ENCODE assay signal across 15 cellular contexts in genomic region chr19:46911456-46911855, GRCh38. TPM values are rescaled to one million over a fixed set of nuclear protein-coding genes. Genes with fewer than 3 reads are reported as not detected.
A peak's percentile ranks its signal among the peaks of the same experiment; 100 is the strongest.
DNase-seq lines count a peak whose midpoint lies in the region; ATAC-seq and TF ChIP-seq lines count a peak whose summit lies in the region.
"Had no signal": no experiment of that assay in that cellular context is flagged by ENCODE, and none has a peak within 500 bp of the region (broad histone marks: within the 10 kb centered on the region; RNA-seq: fewer than 3 reads in every experiment).

No MANE protein-coding gene starts in this region.

- H3K79me2 ChIP-seq in OCI-LY1 (ENCODE audit: insufficient read depth, low read length) (peaks cover 89% of the 10 kb centered on the region), neural progenitor cell (ENCODE audit: low read depth) (peaks cover 99% of the 10 kb centered on the region)

- no peaks in the 10 kb centered on the region for H3F3A ChIP-seq in OCI-LY1 (ENCODE audit: insufficient read depth, low read length)
- no peaks in the 10 kb centered on the region for H3F3A ChIP-seq in neural progenitor cell (ENCODE audit: low read depth)

- H3K9me2 ChIP-seq in OCI-LY1 (ENCODE audit: low read depth, low read length): no peaks in the 10 kb centered on the region

- TF ChIP-seq CTCF in OCI-LY1 (IDR thresholded peaks at IDR 0.05; ENCODE audit: low read length) (no peak), neural progenitor cell (IDR thresholded peaks at IDR 0.05) (no peak)

- H3K4me1 ChIP-seq in OCI-LY1 (ENCODE audit: insufficient read depth, low read length, severe bottlenecking) (peaks cover 79% of the 10 kb centered on the region), neural progenitor cell (peaks cover 11% of the 10 kb centered on the region)

- no peak for DNase-seq in activated T-cell treated with anti-CD3 and anti-CD28 coated beads, Interleukin-2, amount 50 U/mL, for 72 hours
- no peak for DNase-seq in activated T-cell treated with anti-CD3 and anti-CD28 coated beads, Interleukin-2, amount 50 U/mL, for 24 hours
- DNase-seq in neural progenitor cell (ENCODE audit: low spot score) (no peak), SW 1271 (lab: John Stamatoyannopoulos, UW) (no peak)
- no peak for DNase-seq in stimulated activated CD4-positive, alpha-beta T cell treated with anti-CD3 and anti-CD28 coated beads, Interleukin-12 subunit alpha, Interleukin-12 subunit beta, amount 100 ng/mL, for 4 hours
- DNase-seq: DMS53, GF-D8, GOT3, H9 had no signal

- H3K4me3 ChIP-seq in OCI-LY1 (ENCODE audit: low read depth, low read length, poor library complexity, severe bottlenecking) (no peak overlapping the region), neural progenitor cell (no peak overlapping the region)
- H3K4me3 ChIP-seq: A549 had no signal

- H3K27me3 Mint-ChIP-seq in activated T-cell treated with anti-CD3 and anti-CD28 coated beads, Interleukin-2, amount 50 U/mL, for 72 hours (ENCODE audit: low read depth): no peaks in the 10 kb centered on the region
- no peaks in the 10 kb centered on the region for H3K27me3 Mint-ChIP-seq in activated T-cell treated with anti-CD3 and anti-CD28 coated beads, Interleukin-2, amount 50 U/mL, for 24 hours
- no peaks in the 10 kb centered on the region for H3K27me3 Mint-ChIP-seq in neural progenitor cell (ENCODE audit: insufficient read depth, low read depth)

- H3K4me2 ChIP-seq in OCI-LY1 (ENCODE audit: low read length): no peak overlapping the region
- no peak overlapping the region for H3K4me2 ChIP-seq in neural progenitor cell

- H3K27me3 ChIP-seq in OCI-LY1 (ENCODE audit: insufficient read depth, low read length) (no peaks in the 10 kb centered on the region), neural progenitor cell (no peaks in the 10 kb centered on the region)

- ATAC-seq in activated T-cell treated with anti-CD3 and anti-CD28 coated beads, Interleukin-2, amount 50 U/mL, for 72 hours (replicated peaks in 1 of 2): peak; percentile 46 to 88
- ATAC-seq: A549; CD8-positive, alpha-beta T cell; HepG2 had no signal

- no peak overlapping the region for H3K9ac ChIP-seq in OCI-LY1 (ENCODE audit: low read length)
- no peak overlapping the region for H3K9ac ChIP-seq in neural progenitor cell

- H3K9me3 Mint-ChIP-seq in activated T-cell treated with anti-CD3 and anti-CD28 coated beads, Interleukin-2, amount 50 U/mL, for 72 hours: no peaks in the 10 kb centered on the region
- no peaks in the 10 kb centered on the region for H3K9me3 Mint-ChIP-seq in activated T-cell treated with anti-CD3 and anti-CD28 coated beads, Interleukin-2, amount 50 U/mL, for 24 hours
- H3K9me3 Mint-ChIP-seq in neural progenitor cell: no peaks in the 10 kb centered on the region
- H3K9me3 Mint-ChIP-seq: CD14-positive monocyte; CD8-positive, alpha-beta T cell; H9 had no signal

- peak overlapping the region; percentile 22 for H3K27ac Mint-ChIP-seq in activated T-cell treated with anti-CD3 and anti-CD28 coated beads, Interleukin-2, amount 50 U/mL, for 72 hours
- H3K27ac Mint-ChIP-seq in activated T-cell treated with anti-CD3 and anti-CD28 coated beads, Interleukin-2, amount 50 U/mL, for 24 hours: no peak overlapping the region
- no peak overlapping the region for H3K27ac Mint-ChIP-seq in neural progenitor cell
- H3K27ac Mint-ChIP-seq: CD8-positive, alpha-beta T cell had no signal

- H3K27ac ChIP-seq in OCI-LY1 (ENCODE audit: low read depth, low read length, poor library complexity, severe bottlenecking) (peak overlapping the region; percentile 57), cingulate gyrus (ENCODE audit: low read depth, low read length) (peak overlapping the region; percentile 4), neural progenitor cell (no peak overlapping the region)

- H4K20me1 ChIP-seq in OCI-LY1 (ENCODE audit: insufficient read depth, low read length): no peaks in the 10 kb centered on the region
- peaks cover 72% of the 10 kb centered on the region for H4K20me1 ChIP-seq in neural progenitor cell (ENCODE audit: low read depth)

- H3K4me3 Mint-ChIP-seq in activated T-cell treated with anti-CD3 and anti-CD28 coated beads, Interleukin-2, amount 50 U/mL, for 72 hours: no peak overlapping the region
- no peak overlapping the region for H3K4me3 Mint-ChIP-seq in activated T-cell treated with anti-CD3 and anti-CD28 coated beads, Interleukin-2, amount 50 U/mL, for 24 hours
- no peak overlapping the region for H3K4me3 Mint-ChIP-seq in neural progenitor cell
- H3K4me3 Mint-ChIP-seq: CD14-positive monocyte; CD8-positive, alpha-beta T cell; H9 had no signal

- peaks cover 34% of the 10 kb centered on the region for H3K4me1 Mint-ChIP-seq in activated T-cell treated with anti-CD3 and anti-CD28 coated beads, Interleukin-2, amount 50 U/mL, for 72 hours (ENCODE audit: low read depth)
- peaks cover 60% of the 10 kb centered on the region for H3K4me1 Mint-ChIP-seq in activated T-cell treated with anti-CD3 and anti-CD28 coated beads, Interleukin-2, amount 50 U/mL, for 24 hours (ENCODE audit: low read depth)
- H3K4me1 Mint-ChIP-seq in neural progenitor cell: peaks cover 34% of the 10 kb centered on the region

- H3K36me3 Mint-ChIP-seq in activated T-cell treated with anti-CD3 and anti-CD28 coated beads, Interleukin-2, amount 50 U/mL, for 72 hours (ENCODE audit: insufficient read depth in 2 of 2): peaks cover 0 to 1% of the 10 kb centered on the region in 2 donors
- H3K36me3 Mint-ChIP-seq in activated T-cell treated with anti-CD3 and anti-CD28 coated beads, Interleukin-2, amount 50 U/mL, for 24 hours (ENCODE audit: low read depth): no peaks in the 10 kb centered on the region
- H3K36me3 Mint-ChIP-seq in neural progenitor cell: peaks cover 7% of the 10 kb centered on the region

- H3K36me3 ChIP-seq in OCI-LY1 (ENCODE audit: insufficient read depth, low read length): no peaks in the 10 kb centered on the region
- H3K36me3 ChIP-seq in neural progenitor cell: no peaks in the 10 kb centered on the region

- no peak overlapping the region for H2AFZ ChIP-seq in OCI-LY1 (ENCODE audit: low read length)
- no peak overlapping the region for H2AFZ ChIP-seq in neural progenitor cell (replicated peaks)

- H3K9me3 ChIP-seq in OCI-LY1 (ENCODE audit: low read length) (no peaks in the 10 kb centered on the region), neural progenitor cell (ENCODE audit: low read depth) (no peaks in the 10 kb centered on the region)
- H3K9me3 ChIP-seq: A549 had no signal

RNA-seq across cellular contexts. Expression of gene ARHGAP35, which starts 50.7 kb away (rescaled TPM):
- 10 to 100 TPM; 22.7 to 30.0 TPM for total RNA-seq in activated T-cell treated with anti-CD3 and anti-CD28 coated beads, Interleukin-2, amount 50 U/mL, for 72 hours
- 38.4 and 43.3 TPM in 2 replicates for total RNA-seq in neural progenitor cell (ENCODE audit: low replicate concordance)
